8 cellular contexts compared by ENCODE assay signal in the genomic region with DNA sequence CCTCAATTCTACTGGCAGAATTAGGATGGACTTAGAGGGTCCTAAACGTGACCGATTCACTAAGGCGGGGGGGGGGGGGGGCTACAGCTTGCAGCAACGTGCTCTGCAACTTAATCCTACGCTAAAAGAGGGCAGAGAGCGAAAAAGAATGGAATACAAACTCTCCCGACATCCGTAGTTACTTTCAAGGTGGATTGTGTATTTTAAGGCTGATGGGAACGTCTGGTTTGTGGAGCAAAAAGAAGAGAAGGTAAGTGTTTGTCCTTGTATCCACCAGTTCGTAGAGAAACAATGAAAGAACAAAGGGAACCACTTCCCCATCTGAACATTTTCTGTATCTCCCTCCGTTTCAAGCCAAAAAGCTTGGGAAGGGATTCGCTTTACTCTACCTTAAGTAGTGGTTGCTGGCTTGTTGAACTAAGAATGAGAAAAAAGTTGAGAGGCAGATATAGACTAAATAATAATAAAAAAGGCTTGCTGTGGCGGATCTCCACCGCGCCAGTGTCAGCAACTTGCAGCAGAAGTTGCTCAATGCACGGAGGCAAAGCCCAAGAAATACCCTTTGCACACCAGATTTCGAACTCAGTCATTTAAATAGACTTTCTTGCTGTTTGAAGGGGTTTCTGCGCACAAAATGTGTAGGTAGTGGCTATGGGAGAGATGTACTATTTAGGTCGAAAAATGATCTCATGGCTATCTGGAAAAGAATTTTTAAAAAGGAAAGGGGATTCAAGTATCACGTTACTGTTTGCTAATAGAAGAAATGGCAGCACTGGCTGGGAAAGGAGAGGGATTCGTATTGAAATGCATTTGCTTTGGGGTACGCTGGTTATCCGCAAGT. TPM values are rescaled to one million over a fixed set of nuclear protein-coding genes. Genes with fewer than 3 reads are reported as not detected.
DNase-seq lines count a peak whose midpoint lies in the region; ATAC-seq and TF ChIP-seq lines count a peak whose summit lies in the region.

No MANE protein-coding gene starts in this region.

- H3K27ac Mint-ChIP-seq in neural progenitor cell: peak overlapping the region; percentile 97

- TF ChIP-seq POLR2A in heart left ventricle (IDR thresholded peaks at IDR 0.05) (no peak), esophagus muscularis mucosa (IDR thresholded peaks at IDR 0.05; ENCODE audit: low read depth) (no peak)

- H3K4me3 Mint-ChIP-seq in neural progenitor cell: peak overlapping the region; percentile 93

- DNase-seq in heart left ventricle (no peak), Right ventricle myocardium superior (no peak), SJSA1 (ENCODE audit: low read depth in 1 of 2, low spot score in 2 of 2) (peak in 1 of 2 experiments; percentile 54), esophagus muscularis mucosa (ENCODE audit: extremely low spot score) (no peak), neural progenitor cell (ENCODE audit: low spot score) (peak; percentile 47), AG20443 (ENCODE audit: low spot score) (no peak)

- WGBS in heart left ventricle, 4 donors: 4 to 17% (median 8%) methylated on average over 23 of the region's 23 CpGs
- WGBS in esophagus muscularis mucosa: 7% methylated on average over 23 of the region's 23 CpGs

- peak overlapping the region; percentile 54 to 85 (median 71) for H3K4me3 ChIP-seq in heart left ventricle
- H3K4me3 ChIP-seq in SJSA1: peak overlapping the region; percentile 64
- peak overlapping the region; percentile 73 to 83 (median 79) for H3K4me3 ChIP-seq in esophagus muscularis mucosa
- peak overlapping the region; percentile 97 for H3K4me3 ChIP-seq in neural progenitor cell

- H3K4me2 ChIP-seq in neural progenitor cell: peak overlapping the region; percentile 83

- peaks cover 51% of the 10 kb centered on the region for H3K4me1 Mint-ChIP-seq in neural progenitor cell

- H3K79me2 ChIP-seq in neural progenitor cell (ENCODE audit: low read depth): peaks cover 97% of the 10 kb centered on the region

- no peak for TF ChIP-seq CTCF in heart left ventricle (IDR thresholded peaks at IDR 0.05)
- TF ChIP-seq CTCF in esophagus muscularis mucosa (IDR thresholded peaks at IDR 0.05): no peak
- TF ChIP-seq CTCF in neural progenitor cell (IDR thresholded peaks at IDR 0.05): no peak

- H3K36me3 ChIP-seq in heart left ventricle (no peaks in the 10 kb centered on the region), SJSA1 (no peaks in the 10 kb centered on the region), esophagus muscularis mucosa (no peaks in the 10 kb centered on the region), neural progenitor cell (no peaks in the 10 kb centered on the region)

- H3K9ac ChIP-seq in neural progenitor cell: peak overlapping the region; percentile 74

- H3K27me3 Mint-ChIP-seq in neural progenitor cell (ENCODE audit: insufficient read depth, low read depth): peaks cover 3% of the 10 kb centered on the region

- peaks cover 5% of the 10 kb centered on the region for H3K36me3 Mint-ChIP-seq in neural progenitor cell

- peaks cover 99% of the 10 kb centered on the region for H3F3A ChIP-seq in neural progenitor cell (ENCODE audit: low read depth)

- H3K4me1 ChIP-seq in heart left ventricle (peaks cover 0 to 33% (median 10%) of the 10 kb centered on the region in 12 donors), SJSA1 (replicated peaks) (peaks cover 20% of the 10 kb centered on the region), esophagus muscularis mucosa (peaks cover 0 to 61% (median 48%) of the 10 kb centered on the region in 4 donors), neural progenitor cell (peaks cover 51% of the 10 kb centered on the region)

- H2AFZ ChIP-seq in neural progenitor cell (replicated peaks): no peak overlapping the region

- H3K9me3 ChIP-seq in heart left ventricle (no peaks in the 10 kb centered on the region), SJSA1 (replicated peaks) (no peaks in the 10 kb centered on the region), esophagus muscularis mucosa (no peaks in the 10 kb centered on the region), neural progenitor cell (ENCODE audit: low read depth) (no peaks in the 10 kb centered on the region)

- H4K20me1 ChIP-seq in neural progenitor cell (ENCODE audit: low read depth): peaks cover 4% of the 10 kb centered on the region

- peak overlapping the region; percentile 95 to 99 (median 98) for H3K27ac ChIP-seq in heart left ventricle
- H3K27ac ChIP-seq in SJSA1: no peak overlapping the region
- peak overlapping the region; percentile 97 to 99 (median 99) for H3K27ac ChIP-seq in esophagus muscularis mucosa (replicated peaks in 1 of 4)
- peak overlapping the region; percentile 99 for H3K27ac ChIP-seq in neural progenitor cell

- H3K9me3 Mint-ChIP-seq in neural progenitor cell: no peaks in the 10 kb centered on the region

- intact Hi-C loops in heart left ventricle (cut with DNase I) (loop anchor here in 2 of 10 donors (10.0 kb wide), 2 partner anchors 790 to 800 kb away; partner anchors contain the start of genes BMI1 (in 1 of the 2) and COMMD3 (in 1 of the 2)), Right ventricle myocardium superior (cut with DNase I) (no loop called here), esophagus muscularis mucosa (cut with DNase I) (no loop called here)

- TF ChIP-seq EP300 in esophagus muscularis mucosa (IDR thresholded peaks at IDR 0.05): no peak

- H3K27me3 ChIP-seq in heart left ventricle (peaks cover 0 to 2% (median 0%) of the 10 kb centered on the region in 9 donors), SJSA1 (replicated peaks) (no peaks in the 10 kb centered on the region), esophagus muscularis mucosa (no peaks in the 10 kb centered on the region), neural progenitor cell (no peaks in the 10 kb centered on the region)

- ATAC-seq in heart left ventricle (no peak), Right ventricle myocardium superior (ENCODE audit: poor library complexity) (no peak), HG02678 (IDR thresholded peaks at IDR 0.05; ENCODE audit: unreplicated experiment) (no peak), HG03139 (IDR thresholded peaks at IDR 0.05; ENCODE audit: unreplicated experiment) (no peak)

RNA-seq across cellular contexts. Expression of gene SKIDA1, which starts 0.7 kb away (rescaled TPM):
- 1 to 10 TPM; 2.3 to 5.4 (median 3.6) TPM for total RNA-seq in heart left ventricle
- polyA plus RNA-seq in heart left ventricle: under 1 TPM; 0.61 to 0.75 TPM
- total RNA-seq in Right ventricle myocardium superior: 3.3 TPM
- 0.72 and 1.7 TPM in 2 replicates for total RNA-seq in SJSA1 (2014; rRNA removed; shearing (Covaris generic))
- 1 to 10 TPM in 3 of 4 donors, under 1 TPM in 1; 0.50 to 2.9 (median 1.2) TPM for total RNA-seq in esophagus muscularis mucosa
- total RNA-seq in neural progenitor cell (ENCODE audit: low replicate concordance): 123 and 127 TPM in 2 replicates

RNA-seq across cellular contexts. Expression of gene MLLT10, which starts 9.3 kb away (rescaled TPM):
- total RNA-seq in heart left ventricle (10 to 100 TPM; 17.1 to 30.7 (median 25.2) TPM), Right ventricle myocardium superior (22.9 TPM), esophagus muscularis mucosa (10 to 100 TPM; 23.5 to 39.7 (median 30.2) TPM), neural progenitor cell (ENCODE audit: low replicate concordance) (55.7 and 61.3 TPM in 2 replicates)
- polyA plus RNA-seq in heart left ventricle: 10 to 100 TPM; 16.0 to 30.3 TPM
- total RNA-seq in SJSA1 (2014; rRNA removed; shearing (Covaris generic)): 21.7 and 35.3 TPM in 2 replicates

Comparison
In these comparisons a context has a peak if more than half of its experiments do, and no peak if none do; other contexts are left out.
1. RNA of gene SKIDA1, which starts 0.7 kb away (total RNA-seq): 123 to 127 TPM in neural progenitor cell; 2.3 to 5.4 TPM in heart left ventricle, 3.3 TPM in Right ventricle myocardium superior (single experiment), 0.72 to 1.7 TPM in SJSA1 and 0.50 to 2.9 TPM in esophagus muscularis mucosa; every median in the first group is over 10 times any median in the second.
2. Peak in every context shown above with its lines, with median percentiles within 50 percentile points of each other: H3K4me3 ChIP-seq.